Comparison of ENCODE assay signal across 8 cellular contexts in the genomic region with DNA sequence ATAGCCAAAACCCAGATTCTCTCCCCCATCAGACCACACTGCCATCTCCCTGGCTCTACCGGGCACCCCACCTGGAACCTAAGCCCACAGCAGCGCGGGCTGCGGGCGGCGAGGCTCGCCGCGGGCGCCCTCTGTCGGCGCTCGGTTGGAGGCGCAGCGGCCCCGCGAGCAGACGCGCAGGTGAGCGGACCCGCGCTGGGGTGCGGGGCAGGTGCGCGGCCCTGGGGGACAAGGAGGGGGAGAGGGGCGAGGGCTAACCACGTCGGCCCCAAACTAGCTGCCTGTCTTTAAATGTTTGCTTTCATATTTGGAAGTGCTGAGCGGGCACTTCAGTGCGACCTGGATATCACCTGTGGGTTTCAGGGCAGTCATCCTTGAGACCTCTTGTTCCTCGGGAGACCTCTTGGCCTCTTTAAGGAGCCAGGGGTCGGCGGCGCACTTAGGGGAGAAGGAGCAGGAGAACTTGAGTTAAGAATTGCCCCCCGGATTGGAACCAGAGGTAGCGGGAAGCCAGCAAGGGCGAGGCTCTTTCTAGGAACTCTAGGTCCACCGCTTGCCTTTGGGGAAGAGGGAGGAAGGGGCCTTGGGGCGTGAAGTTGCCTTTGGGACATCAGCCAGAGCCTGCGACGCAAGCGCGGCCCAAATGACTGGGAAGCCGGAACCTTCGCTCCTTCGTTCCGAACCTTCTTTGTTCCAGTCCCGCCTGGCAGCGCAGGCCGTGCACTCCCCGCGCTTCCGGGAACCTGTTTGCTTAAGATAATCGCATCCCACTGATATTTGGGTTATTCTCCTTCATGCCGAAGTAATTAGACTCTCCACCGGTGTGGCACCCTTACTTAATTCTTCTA.
DNase-seq lines count a peak whose midpoint lies in the region; ATAC-seq and TF ChIP-seq lines count a peak whose summit lies in the region.

No MANE protein-coding gene starts in this region.

- peaks cover 65% of the 10 kb centered on the region for H3K27me3 ChIP-seq in left ventricle myocardium inferior (ENCODE audit: low read depth)

- H3K4me1 ChIP-seq in left ventricle myocardium inferior: peaks cover 9% of the 10 kb centered on the region

- ATAC-seq in Right ventricle myocardium inferior: no peak
- peak; percentile 77 for ATAC-seq in HG02943 (IDR thresholded peaks at IDR 0.05; ENCODE audit: low read depth, unreplicated experiment)

- no peak overlapping the region for H3K27ac ChIP-seq in left ventricle myocardium inferior (replicated peaks)

- H3K4me3 ChIP-seq in left ventricle myocardium inferior (peak overlapping the region; percentile 60), skeletal muscle cell (ENCODE audit: low read depth, low read length) (peak overlapping the region; percentile 37)

- peak; percentile 84 for TF ChIP-seq CTCF in left ventricle myocardium inferior (IDR thresholded peaks at IDR 0.05; ENCODE audit: borderline replicate concordance)

- H3K36me3 ChIP-seq in left ventricle myocardium inferior: no peaks in the 10 kb centered on the region

- peak; percentile 70 for DNase-seq in Right ventricle myocardium inferior (ENCODE audit: missing footprints)
- DNase-seq in cardiac septum (ENCODE audit: low spot score): no peak
- DNase-seq in NCI-H748 treated with DMSO at 0.1 percent for 48 hours (lab: John Stamatoyannopoulos, UW): peak; percentile 52
- DNase-seq in activated T-helper 9 cell treated with anti-CD3 and anti-CD28 coated beads, Interleukin-2, amount 50 U/mL, for 16 hours (ENCODE audit: low read depth): peak; percentile 12
- no peak for DNase-seq in left ventricle myocardium inferior
- no peak for DNase-seq in skeletal muscle cell (ENCODE audit: low read depth)
- DNase-seq in NCI-H446 (lab: John Stamatoyannopoulos, UW): no peak

- intact Hi-C loops in Right ventricle myocardium inferior (cut with DNase I) (loop anchor here (5.0 to 10.0 kb wide), 2 partner anchors 319 to 408 kb away; no protein-coding TSS in a partner anchor), cardiac septum (cut with DNase I) (loop anchor here (5.0 kb wide), 1 partner anchor 408 kb away; no protein-coding TSS in a partner anchor), left ventricle myocardium inferior (cut with micrococcal nuclease) (loop anchor here (10.0 kb wide), 1 partner anchor 411 kb away; no protein-coding TSS in a partner anchor)

- H3K9me3 ChIP-seq in left ventricle myocardium inferior (replicated peaks): no peaks in the 10 kb centered on the region

Comparison
In these comparisons a context has a peak if more than half of its experiments do, and no peak if none do; other contexts are left out.
1. DNase-seq: peak in Right ventricle myocardium inferior (single experiment), NCI-H748 treated with DMSO at 0.1 percent for 48 hours (single experiment) and activated T-helper 9 cell treated with anti-CD3 and anti-CD28 coated beads, Interleukin-2, amount 50 U/mL, for 16 hours (single experiment); none in cardiac septum (single experiment), left ventricle myocardium inferior (single experiment), skeletal muscle cell (single experiment) and NCI-H446 (0 of 2).